In genomic region chr1:160711528-160712311, GRCh38 we compare ENCODE assay signal across 1 cellular context.
TF ChIP-seq lines count a peak whose summit lies in the region.

CD48 (minus strand) TSS chr1:160711822; CDS start chr1:160711763, 59 bp downstream.

TF ChIP-seq in WTC11, 78 proteins besides CTCF, POLR2A, EP300 and RAD21 (continued from another document):
- TF ChIP-seq ZNF425 (CRISPR knock-in tag; conservative IDR thresholded peaks at IDR 0.05) (no peak), E2F1 (CRISPR knock-in tag; IDR thresholded peaks at IDR 0.05) (no peak), MXD4 (CRISPR knock-in tag; IDR thresholded peaks at IDR 0.05; ENCODE audit: borderline replicate concordance) (no peak), IRF1 (CRISPR knock-in tag; IDR thresholded peaks at IDR 0.05) (no peak)
